8 cellular contexts compared by ENCODE assay signal in genomic region chr13:100694722-100695644, GRCh38. TPM values are rescaled to one million over a fixed set of nuclear protein-coding genes. Genes with fewer than 3 reads are reported as not detected.
DNase-seq lines count a peak whose midpoint lies in the region; ATAC-seq and TF ChIP-seq lines count a peak whose summit lies in the region.

No MANE protein-coding gene starts in this region.

- H3K27me3 ChIP-seq in BE2C (peaks cover 2% of the 10 kb centered on the region; the same call in 1 of the 2 replicates), left lung (no peaks in the 10 kb centered on the region)

- DNase-seq in BE2C (peak; percentile 69), HK-2 (ENCODE audit: unreplicated experiment) (peak; percentile 76), astrocyte of the hippocampus (ENCODE audit: low read depth, low spot score) (peak; percentile 77), left lung (peak; percentile 42 to 74), OCI-M2 (lab: John Stamatoyannopoulos, UW; ENCODE audit: unreplicated experiment) (no peak), NCI-H1048 (lab: John Stamatoyannopoulos, UW) (no peak)
- DNase-seq in activated naive CD4-positive, alpha-beta T cell treated with anti-CD3 and anti-CD28 coated beads, Interleukin-2, amount 50 U/mL, for 16 hours: no peak

- H3K4me3 ChIP-seq in BE2C (ENCODE audit: low read depth, low read length) (no peak overlapping the region), left lung (no peak overlapping the region)

- H3K36me3 ChIP-seq in BE2C: no peaks in the 10 kb centered on the region
- no peaks in the 10 kb centered on the region for H3K36me3 ChIP-seq in left lung

- no peaks in the 10 kb centered on the region for H3K4me1 ChIP-seq in BE2C
- no peaks in the 10 kb centered on the region for H3K4me1 ChIP-seq in left lung

- H3K9me3 ChIP-seq in BE2C (no peaks in the 10 kb centered on the region; the same call in 1 of the 2 replicates), left lung (peaks cover 0 to 6% of the 10 kb centered on the region in 2 donors)

- TF ChIP-seq CTCF in BE2C (IDR thresholded peaks at IDR 0.05; ENCODE audit: low read depth, low read length) (peak; percentile 81), left lung (IDR thresholded peaks at IDR 0.05) (peak in 1 of 2 donors; percentile 24)

- no peak overlapping the region for H3K27ac ChIP-seq in left lung

- ATAC-seq in left lung (peak; percentile 86), GM18502 (IDR thresholded peaks at IDR 0.05; ENCODE audit: poor library complexity, unreplicated experiment) (no peak)

- intact Hi-C loops in left lung (cut with DNase I): no loop called here

RNA-seq across cellular contexts. Expression of gene TMTC4, which starts 20.4 kb away (rescaled TPM):
- polyA plus RNA-seq in BE2C (2012; ENCODE audit: insufficient read depth, insufficient read length, low read depth): 11.4 TPM
- 10 to 100 TPM; 13.7 to 17.0 TPM for total RNA-seq in left lung

Comparison
In these comparisons a context has a peak if more than half of its experiments do, and no peak if none do; other contexts are left out.
1. DNase-seq: peak in BE2C (single experiment), HK-2 (single experiment), astrocyte of the hippocampus (single experiment) and left lung (2 of 2); none in activated naive CD4-positive, alpha-beta T cell treated with anti-CD3 and anti-CD28 coated beads, Interleukin-2, amount 50 U/mL, for 16 hours (single experiment), OCI-M2 (single experiment) and NCI-H1048 (single experiment).